ENCODE assay signal across 30 cellular contexts in the genomic region with DNA sequence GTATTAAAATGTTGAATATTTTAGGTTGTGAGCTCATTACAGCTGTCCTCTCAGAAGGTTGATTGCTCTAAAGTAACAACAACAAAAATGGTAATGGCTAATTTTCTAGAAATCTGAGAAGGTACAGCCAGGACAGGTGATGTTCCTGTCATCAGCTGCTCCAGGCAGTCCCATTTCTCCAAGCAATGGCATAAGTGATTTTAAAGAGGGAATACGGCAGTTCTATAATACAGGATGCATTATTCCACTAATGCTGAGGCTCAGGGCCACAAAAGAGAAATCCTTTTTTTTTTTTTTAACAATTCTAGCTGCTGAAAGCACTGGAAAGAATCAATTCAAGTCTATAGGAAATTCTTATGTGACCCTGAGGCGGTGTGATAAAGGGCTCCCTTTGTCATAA.
"Had no signal": no experiment of that assay in that cellular context is flagged by ENCODE, and none has a peak within 500 bp of the region (broad histone marks: within the 10 kb centered on the region; RNA-seq: fewer than 3 reads in every experiment).

No MANE protein-coding gene starts in this region.

- ATAC-seq: activated CD8-positive, alpha-beta memory T cell treated with anti-CD3 and anti-CD28 coated beads, Interleukin-2, amount 10 ng/mL, durations not matched to agents 7 days and 5 days; activated T-cell treated with anti-CD3 and anti-CD28 coated beads, Interleukin-2, amount 50 U/mL, for 72 hours; activated T-helper 17 cell treated with anti-CD3 and anti-CD28 coated beads, Interleukin-2, amount 50 U/mL, for 72 hours had no signal

- DNase-seq: activated CD4-positive, alpha-beta memory T cell treated with anti-CD3 and anti-CD28 coated beads, Interleukin-2, amount 10 ng/mL, durations not matched to agents 7 days and 5 days; activated CD4-positive, alpha-beta T cell treated with anti-CD3 and anti-CD28 coated beads for 1 hour; activated CD4-positive, alpha-beta T cell treated with anti-CD3 and anti-CD28 coated beads for 48 hours; activated CD4-positive, CD25-positive, alpha-beta regulatory T cell; activated CD8-positive, alpha-beta memory T cell treated with anti-CD3 and anti-CD28 coated beads for 24 hours; activated CD8-positive, alpha-beta memory T cell treated with anti-CD3 and anti-CD28 coated beads, Interleukin-2, amount 10 ng/mL, durations not matched to agents 7 days and 5 days; activated effector memory CD4-positive, alpha-beta T cell treated with anti-CD3 and anti-CD28 coated beads, Interleukin-2, amount 50 U/mL, for 16 hours; activated naive CD4-positive, alpha-beta T cell; activated naive CD4-positive, alpha-beta T cell treated with anti-CD3 and anti-CD28 coated beads, Interleukin-2, amount 50 U/mL, for 16 hours; activated naive CD8-positive, alpha-beta T cell treated with anti-CD3 and anti-CD28 coated beads for 36 hours; activated T-cell treated with anti-CD3 and anti-CD28 coated beads, Interleukin-2, amount 50 U/mL, for 1 hour; activated T-cell treated with anti-CD3 and anti-CD28 coated beads, Interleukin-2, amount 50 U/mL, for 72 hours; amniotic stem cell; aorta; brain microvascular endothelial cell; central memory CD4-positive, alpha-beta T cell; Karpas-422; KBM-7; MG63; NCI-H1048; NCI-H1694; NCI-H2029; NCI-H2171; NCI-H510A; NCI-H526 treated with DMSO at 0.1 percent for 48 hours; PC-9; Right ventricle myocardium superior; T1000; WERI-Rb-1 had no signal
